Comparison of ENCODE assay signal across 1 cellular context in genomic region chr19:41367848-41368301, GRCh38.
TF ChIP-seq lines count a peak whose summit lies in the region.

No MANE protein-coding gene starts in this region.

TF ChIP-seq in K562, 482 proteins besides CTCF, POLR2A, EP300 and RAD21 (continued from another document and continues in another):
- TF ChIP-seq MGA (IDR thresholded peaks at IDR 0.05) (no peak; the same call in 1 of the 2 replicates), ZC3H4 (CRISPR knock-in tag; IDR thresholded peaks at IDR 0.05; ENCODE audit: borderline replicate concordance) (no peak), ZNF165 (CRISPR knock-in tag; IDR thresholded peaks at IDR 0.05; ENCODE audit: borderline replicate concordance) (no peak), MBD2 (IDR thresholded peaks at IDR 0.05; ENCODE audit: borderline replicate concordance, low read depth) (peak; percentile 44; the same call in 1 of the 2 replicates), PRDM10 (IDR thresholded peaks at IDR 0.05; ENCODE audit: partially characterized antibody) (peak; percentile 20), ZBTB40 (IDR thresholded peaks at IDR 0.05) (no peak), ZBTB40 (CRISPR knock-in tag; IDR thresholded peaks at IDR 0.05) (no peak), GATA2 (CRISPR knock-in tag; IDR thresholded peaks at IDR 0.05) (peak; percentile 78), PREB (CRISPR knock-in tag; IDR thresholded peaks at IDR 0.05) (no peak), TFAM (CRISPR knock-in tag; conservative IDR thresholded peaks at IDR 0.05) (no peak), RERE (CRISPR knock-in tag; IDR thresholded peaks at IDR 0.05; ENCODE audit: borderline replicate concordance) (no peak), TCF15 (CRISPR knock-in tag; IDR thresholded peaks at IDR 0.05) (no peak), MEF2D (tag; conservative IDR thresholded peaks at IDR 0.05; ENCODE audit: low read depth) (0 out of 2 replicates have a peak, but pooled peaks have one; percentile 18)
